ENCODE assay signal across 8 cellular contexts in the genomic region with DNA sequence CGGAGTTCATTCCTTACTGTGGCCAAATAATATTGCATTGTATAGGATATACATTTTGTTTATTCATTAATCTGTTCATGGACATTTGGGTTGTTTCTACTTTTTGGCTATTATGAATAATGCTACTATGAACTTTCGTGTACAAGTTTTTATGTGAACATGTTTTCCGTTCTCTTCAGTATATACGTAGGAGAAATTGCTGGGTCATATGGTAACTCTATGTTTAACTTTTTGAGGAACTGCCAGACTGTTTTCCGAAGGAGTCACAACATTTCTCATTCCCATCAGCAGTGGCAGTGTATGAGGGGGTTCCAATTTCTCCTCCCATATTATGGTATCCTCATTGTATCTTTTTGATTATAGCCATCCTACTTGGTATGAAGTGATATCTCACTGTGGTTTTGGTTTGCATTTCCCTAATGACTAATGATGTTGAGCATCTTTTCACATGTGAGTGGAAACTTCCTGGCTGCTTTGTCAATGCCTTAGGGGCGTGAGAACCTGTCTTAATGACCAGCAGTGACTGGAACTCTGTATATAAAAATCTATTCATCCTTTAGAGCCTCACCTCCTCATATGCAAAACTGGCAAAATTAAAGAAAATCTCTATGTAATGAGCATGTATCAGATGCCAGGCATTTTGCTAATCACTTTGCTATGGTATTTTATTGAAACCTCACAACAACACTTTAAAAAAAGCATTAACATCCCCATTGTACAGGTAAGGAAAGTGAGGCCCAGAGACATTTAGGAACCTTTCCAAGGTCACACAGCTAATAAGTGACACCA. TPM values are rescaled to one million over a fixed set of nuclear protein-coding genes. Genes with fewer than 3 reads are reported as not detected.
A peak's percentile ranks its signal among the peaks of the same experiment; 100 is the strongest.
DNase-seq lines count a peak whose midpoint lies in the region; ATAC-seq and TF ChIP-seq lines count a peak whose summit lies in the region.

No MANE protein-coding gene starts in this region.

- no peak for TF ChIP-seq CTCF in KMS-11 (conservative IDR thresholded peaks at IDR 0.05; ENCODE audit: low read depth, low read length)
- no peak for TF ChIP-seq CTCF in endothelial cell (IDR thresholded peaks at IDR 0.05; ENCODE audit: unreplicated experiment)

- POLR2A ChIA-PET in CD4-positive, alpha-beta memory T cell (lab: Charles Lee; ENCODE audit: partially characterized antibody): interaction anchor here (0.9 to 5.0 kb wide), 17 partner anchors 11 to 240 kb away, joined by 3 to 82 read pairs (median 5); partner anchors contain the start of gene TGFBR1

- CTCF ChIA-PET in CD4-positive, alpha-beta memory T cell (lab: Charles Lee; ENCODE audit: partially characterized antibody): interaction anchor here (1.2 to 3.7 kb wide), 6 partner anchors 48 to 83 kb away, joined by 3 to 29 read pairs (median 9); partner anchors contain the start of gene TGFBR1

- H3K27ac Mint-ChIP-seq in CD4-positive, alpha-beta memory T cell: peak overlapping the region in 6 of 7 donors; percentile 25 to 92 (median 78)
- peak overlapping the region; percentile 34 for H3K27ac Mint-ChIP-seq in activated naive CD8-positive, alpha-beta T cell treated with anti-CD3 and anti-CD28 coated beads for 36 hours
- H3K27ac Mint-ChIP-seq in endothelial cell (ENCODE audit: unreplicated experiment): no peak overlapping the region

- H3K79me2 ChIP-seq in KMS-11 (ENCODE audit: insufficient read depth, low read depth): no peaks in the 10 kb centered on the region

- H3K9me3 ChIP-seq in CD4-positive, alpha-beta memory T cell (ENCODE audit: control insufficient read depth in 1 of 2, low read length in 2 of 2): no peaks in the 10 kb centered on the region
- no peaks in the 10 kb centered on the region for H3K9me3 ChIP-seq in mucosa of rectum (ENCODE audit: control insufficient read depth in 2 of 2, low read length in 2 of 2)

- no peak overlapping the region for H3K27ac ChIP-seq in CD4-positive, alpha-beta memory T cell (ENCODE audit: low read depth, low read length)
- peak overlapping the region; percentile 42; the same call in 1 of the 2 replicates for H3K27ac ChIP-seq in KMS-11
- H3K27ac ChIP-seq in mucosa of rectum (ENCODE audit: low read depth in 2 of 2, low read length in 2 of 2): peak overlapping the region; percentile 46 to 50

- H3K9me3 Mint-ChIP-seq in CD4-positive, alpha-beta memory T cell: no peaks in the 10 kb centered on the region
- peaks cover 1% of the 10 kb centered on the region for H3K9me3 Mint-ChIP-seq in activated naive CD8-positive, alpha-beta T cell treated with anti-CD3 and anti-CD28 coated beads for 36 hours
- no peaks in the 10 kb centered on the region for H3K9me3 Mint-ChIP-seq in endothelial cell (ENCODE audit: unreplicated experiment)

- H3K27me3 ChIP-seq in CD4-positive, alpha-beta memory T cell (ENCODE audit: insufficient read depth, low read length): no peaks in the 10 kb centered on the region
- H3K27me3 ChIP-seq in KMS-11 (ENCODE audit: insufficient read depth, low read depth) (no peaks in the 10 kb centered on the region), mucosa of rectum (ENCODE audit: control insufficient read depth in 2 of 2, insufficient read depth in 2 of 2, low read length in 2 of 2) (no peaks in the 10 kb centered on the region)

- peak; percentile 9 to 65 (median 28) for DNase-seq in CD4-positive, alpha-beta memory T cell
- DNase-seq in activated naive CD8-positive, alpha-beta T cell treated with anti-CD3 and anti-CD28 coated beads for 36 hours: peak; percentile 36
- no peak for DNase-seq in endothelial cell (ENCODE audit: low spot score)
- no peak for DNase-seq in OCI-M1 (lab: John Stamatoyannopoulos, UW)

- H3K36me3 Mint-ChIP-seq in CD4-positive, alpha-beta memory T cell: no peaks in the 10 kb centered on the region
- no peaks in the 10 kb centered on the region for H3K36me3 Mint-ChIP-seq in activated naive CD8-positive, alpha-beta T cell treated with anti-CD3 and anti-CD28 coated beads for 36 hours
- peaks cover 25% of the 10 kb centered on the region for H3K36me3 Mint-ChIP-seq in endothelial cell (ENCODE audit: low read depth, unreplicated experiment)

- ATAC-seq in GM18519 (IDR thresholded peaks at IDR 0.05; ENCODE audit: low FRiP score, unreplicated experiment): no peak
- ATAC-seq in GM21717 (IDR thresholded peaks at IDR 0.05; ENCODE audit: unreplicated experiment): no peak

- peak overlapping the region in 1 of 2 donors; percentile 71 for H3K4me3 ChIP-seq in CD4-positive, alpha-beta memory T cell (ENCODE audit: low read length in 2 of 2)
- H3K4me3 ChIP-seq in KMS-11 (IDR thresholded peaks at IDR 0.05; ENCODE audit: insufficient read depth, low read depth, low read length) (no peak overlapping the region), mucosa of rectum (ENCODE audit: low read length in 2 of 2) (no peak overlapping the region)

- H4K20me1 ChIP-seq in KMS-11 (ENCODE audit: insufficient read depth): no peaks in the 10 kb centered on the region

- H3K4me1 ChIP-seq in CD4-positive, alpha-beta memory T cell (ENCODE audit: insufficient read depth, low read length): peaks cover 77% of the 10 kb centered on the region
- peaks cover 78% of the 10 kb centered on the region for H3K4me1 ChIP-seq in KMS-11 (ENCODE audit: low read depth, poor library complexity, severe bottlenecking)
- peaks cover 4 to 9% of the 10 kb centered on the region in 2 donors for H3K4me1 ChIP-seq in mucosa of rectum (ENCODE audit: control insufficient read depth in 2 of 2, insufficient read depth in 2 of 2, low read length in 2 of 2)

- H3K9ac ChIP-seq in KMS-11 (no peak overlapping the region), mucosa of rectum (ENCODE audit: low read depth in 1 of 2, low read length in 2 of 2) (no peak overlapping the region)

- intact Hi-C loops in CD4-positive, alpha-beta memory T cell (cut with micrococcal nuclease): loop anchor here (1.0 kb wide), 2 partner anchors 47 to 56 kb away; no protein-coding TSS in a partner anchor

- peak overlapping the region; percentile 76 for H3K4me2 ChIP-seq in KMS-11

- peak overlapping the region; percentile 83 to 95 (median 88) for H3K4me3 Mint-ChIP-seq in CD4-positive, alpha-beta memory T cell
- no peak overlapping the region for H3K4me3 Mint-ChIP-seq in activated naive CD8-positive, alpha-beta T cell treated with anti-CD3 and anti-CD28 coated beads for 36 hours
- no peak overlapping the region for H3K4me3 Mint-ChIP-seq in endothelial cell (ENCODE audit: unreplicated experiment)

- peaks cover 62 to 92% (median 76%) of the 10 kb centered on the region in 4 donors for H3K4me1 Mint-ChIP-seq in CD4-positive, alpha-beta memory T cell
- H3K4me1 Mint-ChIP-seq in activated naive CD8-positive, alpha-beta T cell treated with anti-CD3 and anti-CD28 coated beads for 36 hours: peaks cover 58% of the 10 kb centered on the region
- H3K4me1 Mint-ChIP-seq in endothelial cell (ENCODE audit: unreplicated experiment): peaks cover 11% of the 10 kb centered on the region

- H3K27me3 Mint-ChIP-seq in CD4-positive, alpha-beta memory T cell: no peaks in the 10 kb centered on the region
- peaks cover 5% of the 10 kb centered on the region for H3K27me3 Mint-ChIP-seq in activated naive CD8-positive, alpha-beta T cell treated with anti-CD3 and anti-CD28 coated beads for 36 hours
- H3K27me3 Mint-ChIP-seq in endothelial cell (ENCODE audit: unreplicated experiment): no peaks in the 10 kb centered on the region

- H2AFZ ChIP-seq in KMS-11 (ENCODE audit: low read depth): no peak overlapping the region

- no peaks in the 10 kb centered on the region for H3K36me3 ChIP-seq in CD4-positive, alpha-beta memory T cell (ENCODE audit: insufficient read depth, low read length)
- H3K36me3 ChIP-seq in KMS-11 (ENCODE audit: insufficient read depth): no peaks in the 10 kb centered on the region
- H3K36me3 ChIP-seq in mucosa of rectum (ENCODE audit: control insufficient read depth in 2 of 2, insufficient read depth in 2 of 2, low read length in 2 of 2): no peaks in the 10 kb centered on the region

RNA-seq across cellular contexts. Expression of gene TGFBR1, which starts 47.8 kb away (rescaled TPM):
- total RNA-seq in CD4-positive, alpha-beta memory T cell: 10 to 100 TPM; 26.4 to 27.4 TPM
- polyA plus RNA-seq in CD4-positive, alpha-beta memory T cell: 10 to 100 TPM; 19.1 to 21.4 TPM
- 10 to 100 TPM; 30.4 to 32.1 TPM for total RNA-seq in activated naive CD8-positive, alpha-beta T cell treated with anti-CD3 and anti-CD28 coated beads for 36 hours
- total RNA-seq in endothelial cell (ENCODE audit: unreplicated experiment): 206 TPM

Comparison
In these comparisons a context has a peak if more than half of its experiments do, and no peak if none do; other contexts are left out.
1. DNase-seq: peak in CD4-positive, alpha-beta memory T cell (5 of 5) and activated naive CD8-positive, alpha-beta T cell treated with anti-CD3 and anti-CD28 coated beads for 36 hours (single experiment); none in endothelial cell (single experiment) and OCI-M1 (single experiment).
2. H3K4me3 Mint-ChIP-seq: peak in CD4-positive, alpha-beta memory T cell (8 of 8); none in activated naive CD8-positive, alpha-beta T cell treated with anti-CD3 and anti-CD28 coated beads for 36 hours (single experiment) and endothelial cell (single experiment).